13 cellular contexts compared by ENCODE assay signal in genomic region chr9:97397220-97397619, GRCh38. TPM values are rescaled to one million over a fixed set of nuclear protein-coding genes. Genes with fewer than 3 reads are reported as not detected.
DNase-seq lines count a peak whose midpoint lies in the region; ATAC-seq, FAIRE-seq and TF ChIP-seq lines count a peak whose summit lies in the region.
"Had no signal": no experiment of that assay in that cellular context is flagged by ENCODE, and none has a peak within 500 bp of the region (broad histone marks: within the 10 kb centered on the region; RNA-seq: fewer than 3 reads in every experiment).

No MANE protein-coding gene starts in this region.

- H3K27me3 Mint-ChIP-seq in activated T-helper 2 cell treated with anti-CD3 and anti-CD28 coated beads, Interferon-gamma antibody, Interleukin-2, Interleukin-4, amounts not matched to agents 10 μg/mL and 5 μg/mL and 100 μg/mL, durations not matched to agents 14 hours and 24 hours and 36 hours (ENCODE audit: low read depth) = peaks cover 43% of the 10 kb centered on the region
- H3K27me3 Mint-ChIP-seq: type B pancreatic cell had no signal

- no peak overlapping the region for H3K27ac Mint-ChIP-seq in activated T-helper 2 cell treated with anti-CD3 and anti-CD28 coated beads, Interferon-gamma antibody, Interleukin-2, Interleukin-4, amounts not matched to agents 10 μg/mL and 5 μg/mL and 100 μg/mL, durations not matched to agents 14 hours and 24 hours and 36 hours
- H3K27ac Mint-ChIP-seq: CD4-positive, CD25-positive, alpha-beta regulatory T cell; nephron progenitor cell; type B pancreatic cell had no signal

- no peaks in the 10 kb centered on the region for H3K36me3 Mint-ChIP-seq in activated T-helper 2 cell treated with anti-CD3 and anti-CD28 coated beads, Interferon-gamma antibody, Interleukin-2, Interleukin-4, amounts not matched to agents 10 μg/mL and 5 μg/mL and 100 μg/mL, durations not matched to agents 14 hours and 24 hours and 36 hours (ENCODE audit: low read depth)
- H3K36me3 Mint-ChIP-seq: CD4-positive, CD25-positive, alpha-beta regulatory T cell; type B pancreatic cell had no signal

- peaks cover 10% of the 10 kb centered on the region for H3K4me1 Mint-ChIP-seq in activated T-helper 2 cell treated with anti-CD3 and anti-CD28 coated beads, Interferon-gamma antibody, Interleukin-2, Interleukin-4, amounts not matched to agents 10 μg/mL and 5 μg/mL and 100 μg/mL, durations not matched to agents 14 hours and 24 hours and 36 hours (ENCODE audit: low read depth)

- no peaks in the 10 kb centered on the region for H3K27me3 ChIP-seq in upper lobe of right lung
- no peaks in the 10 kb centered on the region for H3K27me3 ChIP-seq in smooth muscle cell (ENCODE audit: low read depth)

- TF ChIP-seq CTCF in AG10803 (conservative IDR thresholded peaks at IDR 0.05; ENCODE audit: low read length) = no peak
- no peak for TF ChIP-seq CTCF in upper lobe of right lung (IDR thresholded peaks at IDR 0.05)
- TF ChIP-seq CTCF in smooth muscle cell (IDR thresholded peaks at IDR 0.05; ENCODE audit: borderline replicate concordance, insufficient read depth, poor library complexity, severe bottlenecking) = no peak

- H3K4me1 ChIP-seq in upper lobe of right lung (no peaks in the 10 kb centered on the region), smooth muscle cell (ENCODE audit: low read depth) (peaks cover 6% of the 10 kb centered on the region)

- FAIRE-seq in urothelium cell line (lab: Jason Lieb, UNC) = no peak

- DNase-seq in AG10803 (ENCODE audit: low read depth) (peak; percentile 33), upper lobe of right lung (no peak), smooth muscle cell (lab: John Stamatoyannopoulos, UW; ENCODE audit: unreplicated experiment) (no peak), COLO829 (ENCODE audit: low spot score) (no peak), urothelium cell line (ENCODE audit: low spot score) (no peak)
- DNase-seq in activated T-helper 2 cell treated with anti-CD3 and anti-CD28 coated beads, Interferon-gamma antibody, Interleukin-2, Interleukin-4, amounts not matched to agents 10 μg/mL and 5 μg/mL and 100 μg/mL, durations not matched to agents 14 hours and 24 hours and 36 hours (ENCODE audit: low spot score) = peak; percentile 32
- DNase-seq: amygdala, NCI-H1694 treated with DMSO at 0.1 percent for 48 hours, nephron progenitor cell had no signal

- no peaks in the 10 kb centered on the region for H4K20me1 ChIP-seq in smooth muscle cell (ENCODE audit: low read depth)

- no peak overlapping the region for H3K4me3 Mint-ChIP-seq in activated T-helper 2 cell treated with anti-CD3 and anti-CD28 coated beads, Interferon-gamma antibody, Interleukin-2, Interleukin-4, amounts not matched to agents 10 μg/mL and 5 μg/mL and 100 μg/mL, durations not matched to agents 14 hours and 24 hours and 36 hours (ENCODE audit: low read depth)
- H3K4me3 Mint-ChIP-seq: CD4-positive, CD25-positive, alpha-beta regulatory T cell; nephron progenitor cell; type B pancreatic cell had no signal

- no peak overlapping the region for H3K4me2 ChIP-seq in smooth muscle cell

- no peak overlapping the region for H3K9ac ChIP-seq in smooth muscle cell (ENCODE audit: low read depth)

- WGBS in smooth muscle cell (ENCODE audit: low lambda C conversion rate) = 83% methylated on average over 1 of the region's 1 CpG

- no peaks in the 10 kb centered on the region for H3F3A ChIP-seq in smooth muscle cell (ENCODE audit: low read depth)

- H3K27ac ChIP-seq in upper lobe of right lung (no peak overlapping the region), smooth muscle cell (ENCODE audit: low read depth) (no peak overlapping the region)

- no peaks in the 10 kb centered on the region for H3K9me3 Mint-ChIP-seq in activated T-helper 2 cell treated with anti-CD3 and anti-CD28 coated beads, Interferon-gamma antibody, Interleukin-2, Interleukin-4, amounts not matched to agents 10 μg/mL and 5 μg/mL and 100 μg/mL, durations not matched to agents 14 hours and 24 hours and 36 hours
- H3K9me3 Mint-ChIP-seq: nephron progenitor cell, type B pancreatic cell had no signal

- ATAC-seq in GM18858 (IDR thresholded peaks at IDR 0.05; ENCODE audit: unreplicated experiment) (peak; percentile 48), HG03045 (IDR thresholded peaks at IDR 0.05; ENCODE audit: unreplicated experiment) (peak; percentile 52), upper lobe of right lung (no peak)

- no peak overlapping the region for H2AFZ ChIP-seq in smooth muscle cell (ENCODE audit: low read depth)

- H3K9me3 ChIP-seq in upper lobe of right lung (no peaks in the 10 kb centered on the region), smooth muscle cell (replicated peaks; ENCODE audit: low read depth) (no peaks in the 10 kb centered on the region)

- intact Hi-C loops in activated T-helper 2 cell treated with anti-CD3 and anti-CD28 coated beads, Interferon-gamma antibody, Interleukin-2, Interleukin-4, amounts not matched to agents 10 μg/mL and 5 μg/mL and 100 μg/mL, durations not matched to agents 14 hours and 24 hours and 36 hours (cut with micrococcal nuclease) = loop anchor here (1.0 to 5.0 kb wide), 3 partner anchors 14 to 218 kb away; no protein-coding TSS in a partner anchor
- intact Hi-C loops in upper lobe of right lung (cut with DNase I) = loop anchor here (10.0 kb wide), 1 partner anchor 218 kb away; no protein-coding TSS in a partner anchor

- H3K36me3 ChIP-seq in upper lobe of right lung (no peaks in the 10 kb centered on the region), smooth muscle cell (ENCODE audit: low read depth) (no peaks in the 10 kb centered on the region)

- no peaks in the 10 kb centered on the region for H3K79me2 ChIP-seq in smooth muscle cell (ENCODE audit: low read depth)

- H3K4me3 ChIP-seq in AG10803 (ENCODE audit: low read length) (no peak overlapping the region), upper lobe of right lung (no peak overlapping the region), smooth muscle cell (no peak overlapping the region)

RNA-seq across cellular contexts. Expression of gene TDRD7, which starts 14.7 kb away (rescaled TPM):
- total RNA-seq in activated T-helper 2 cell treated with anti-CD3 and anti-CD28 coated beads, Interferon-gamma antibody, Interleukin-2, Interleukin-4, amounts not matched to agents 10 μg/mL and 5 μg/mL and 100 μg/mL, durations not matched to agents 14 hours and 24 hours and 36 hours = 4.4 and 5.5 TPM in 2 replicates
- total RNA-seq in upper lobe of right lung = 18.2 TPM
- 3.4 and 4.8 TPM in 2 replicates for total RNA-seq in smooth muscle cell
- polyA plus RNA-seq in smooth muscle cell = 1.5 and 1.8 TPM in 2 replicates

Comparison
In these comparisons a context has a peak if more than half of its experiments do, and no peak if none do; other contexts are left out.
1. DNase-seq: peak in AG10803 (single experiment) and activated T-helper 2 cell treated with anti-CD3 and anti-CD28 coated beads, Interferon-gamma antibody, Interleukin-2, Interleukin-4, amounts not matched to agents 10 μg/mL and 5 μg/mL and 100 μg/mL, durations not matched to agents 14 hours and 24 hours and 36 hours (single experiment); none in upper lobe of right lung (single experiment), smooth muscle cell (single experiment), COLO829 (single experiment) and urothelium cell line (single experiment).